Comparison of ENCODE assay signal across 8 cellular contexts in the genomic region with DNA sequence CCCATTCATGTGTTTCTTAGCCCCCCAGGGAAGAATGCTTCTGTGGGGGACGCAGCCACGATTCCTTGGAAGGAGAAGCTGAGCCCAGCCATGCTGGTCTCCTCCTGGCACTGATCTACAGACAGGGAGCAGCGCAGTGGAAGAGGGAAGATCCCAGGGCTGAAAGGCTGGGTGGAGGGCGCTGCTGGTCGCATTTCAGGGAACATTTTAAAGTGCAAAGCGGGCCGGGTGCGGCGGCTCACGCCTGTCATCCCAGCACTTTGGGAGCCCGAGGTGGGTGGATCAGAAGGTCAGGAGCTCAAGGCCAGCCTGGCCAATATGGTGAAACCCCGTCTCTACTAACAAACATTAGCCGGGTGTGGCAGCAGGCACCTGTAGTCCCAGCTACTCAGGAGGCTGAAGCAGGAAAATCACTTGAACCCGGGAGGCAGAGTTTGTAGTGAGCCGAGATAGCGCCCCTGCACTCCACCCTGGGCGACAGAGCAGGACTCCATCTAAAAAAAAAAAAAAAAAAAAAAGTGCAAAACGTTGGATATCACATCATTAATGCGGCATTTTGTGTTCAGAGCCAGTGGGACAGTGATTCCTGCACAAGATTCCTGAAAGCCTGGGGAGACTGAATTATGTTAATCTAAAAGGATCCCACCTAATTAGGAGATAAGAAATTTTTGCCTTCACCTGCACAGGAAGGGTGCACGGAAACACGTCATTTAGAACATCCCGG. TPM values are rescaled to one million over a fixed set of nuclear protein-coding genes. Genes with fewer than 3 reads are reported as not detected.
A peak's percentile ranks its signal among the peaks of the same experiment; 100 is the strongest.
DNase-seq lines count a peak whose midpoint lies in the region; ATAC-seq, FAIRE-seq and TF ChIP-seq lines count a peak whose summit lies in the region.

No MANE protein-coding gene starts in this region.

- DNase-seq in CD4-positive, CD25-positive, alpha-beta regulatory T cell, result no peak
- no peak for DNase-seq in Jurkat, Clone E6-1 (ENCODE audit: low read depth, low spot score)
- peak; percentile 57 for DNase-seq in colonic mucosa
- DNase-seq in natural killer cell treated with Interleukin-12 subunit alpha and Interleukin-12 subunit beta and Interleukin-15 and Interleukin-18, amount 100 ng/mL, for 72 hours (ENCODE audit: low spot score), result no peak
- DNase-seq in SKM-1 treated with dmso at 0.1 percent for 144 hours (lab: John Stamatoyannopoulos, UW; ENCODE audit: unreplicated experiment), result no peak
- no peak for DNase-seq in UCSD-AML1 (lab: John Stamatoyannopoulos, UW; ENCODE audit: unreplicated experiment)
- DNase-seq in DMS79 (lab: John Stamatoyannopoulos, UW), result no peak
- DNase-seq in D721Med (ENCODE audit: insufficient read length, low spot score), result no peak

- no peak for FAIRE-seq in D721Med (lab: Jason Lieb, UNC)

- peak overlapping the region; percentile 93 for H3K4me3 ChIP-seq in CD4-positive, CD25-positive, alpha-beta regulatory T cell (ENCODE audit: low read depth, low read length)
- peak overlapping the region; percentile 78 for H3K4me3 ChIP-seq in Jurkat, Clone E6-1 (ENCODE audit: low read length)
- peak overlapping the region; percentile 91 for H3K4me3 ChIP-seq in colonic mucosa

- peak overlapping the region; percentile 49 for H3K27ac ChIP-seq in CD4-positive, CD25-positive, alpha-beta regulatory T cell (ENCODE audit: insufficient read depth, low read length, poor library complexity, severe bottlenecking)
- H3K27ac ChIP-seq in colonic mucosa, result peak overlapping the region; percentile 34

- no peaks in the 10 kb centered on the region for H3K36me3 Mint-ChIP-seq in CD4-positive, CD25-positive, alpha-beta regulatory T cell
- H3K36me3 Mint-ChIP-seq in natural killer cell treated with Interleukin-12 subunit alpha and Interleukin-12 subunit beta and Interleukin-15 and Interleukin-18, amount 100 ng/mL, for 72 hours, result no peaks in the 10 kb centered on the region

- peak overlapping the region; percentile 76 to 92 for H3K9ac ChIP-seq in colonic mucosa (ENCODE audit: low read depth in 2 of 2, low read length in 2 of 2)

- no peak for TF ChIP-seq CTCF in colonic mucosa (IDR thresholded peaks at IDR 0.05)
- no peak for TF ChIP-seq CTCF in D721Med (IDR thresholded peaks at IDR 0.05; ENCODE audit: insufficient read depth, missing control alignments)

- intact Hi-C loops in colonic mucosa (cut with DNase I), result no loop called here

- no peaks in the 10 kb centered on the region for H3K27me3 ChIP-seq in CD4-positive, CD25-positive, alpha-beta regulatory T cell (ENCODE audit: control insufficient read depth, insufficient read depth, low read length)
- H3K27me3 ChIP-seq in colonic mucosa, result no peaks in the 10 kb centered on the region

- peaks cover 0 to 36% (median 3%) of the 10 kb centered on the region in 4 donors for H3K4me1 Mint-ChIP-seq in CD4-positive, CD25-positive, alpha-beta regulatory T cell
- peaks cover 7 to 8% of the 10 kb centered on the region in 2 donors for H3K4me1 Mint-ChIP-seq in natural killer cell treated with Interleukin-12 subunit alpha and Interleukin-12 subunit beta and Interleukin-15 and Interleukin-18, amount 100 ng/mL, for 72 hours (ENCODE audit: low read depth in 2 of 2)

- H3K4me1 ChIP-seq in CD4-positive, CD25-positive, alpha-beta regulatory T cell (ENCODE audit: control insufficient read depth, insufficient read depth, low read length, poor library complexity, severe bottlenecking), result peaks cover 24% of the 10 kb centered on the region
- H3K4me1 ChIP-seq in colonic mucosa, result peaks cover 6% of the 10 kb centered on the region

- peak overlapping the region; percentile 86 to 95 (median 89) for H3K4me3 Mint-ChIP-seq in CD4-positive, CD25-positive, alpha-beta regulatory T cell
- H3K4me3 Mint-ChIP-seq in natural killer cell treated with Interleukin-12 subunit alpha and Interleukin-12 subunit beta and Interleukin-15 and Interleukin-18, amount 100 ng/mL, for 72 hours, result peak overlapping the region; percentile 71

- H3K27ac Mint-ChIP-seq in CD4-positive, CD25-positive, alpha-beta regulatory T cell, result peak overlapping the region; percentile 84 to 87 (median 86)
- H3K27ac Mint-ChIP-seq in natural killer cell treated with Interleukin-12 subunit alpha and Interleukin-12 subunit beta and Interleukin-15 and Interleukin-18, amount 100 ng/mL, for 72 hours, result peak overlapping the region; percentile 60 to 76

- H3K9me3 Mint-ChIP-seq in CD4-positive, CD25-positive, alpha-beta regulatory T cell, result no peaks in the 10 kb centered on the region
- H3K9me3 Mint-ChIP-seq in natural killer cell treated with Interleukin-12 subunit alpha and Interleukin-12 subunit beta and Interleukin-15 and Interleukin-18, amount 100 ng/mL, for 72 hours, result no peaks in the 10 kb centered on the region

- ATAC-seq in CD4-positive, CD25-positive, alpha-beta regulatory T cell (ENCODE audit: low read depth in 2 of 2), result peak; percentile 38 to 57
- ATAC-seq in natural killer cell treated with Interleukin-12 subunit alpha and Interleukin-12 subunit beta and Interleukin-15 and Interleukin-18, amount 100 ng/mL, for 72 hours, result no peak

- no peaks in the 10 kb centered on the region for H3K9me3 ChIP-seq in CD4-positive, CD25-positive, alpha-beta regulatory T cell (ENCODE audit: control insufficient read depth in 2 of 2, low read length in 2 of 2)
- H3K9me3 ChIP-seq in colonic mucosa, result no peaks in the 10 kb centered on the region

- peaks cover 5% of the 10 kb centered on the region for H3K36me3 ChIP-seq in CD4-positive, CD25-positive, alpha-beta regulatory T cell (ENCODE audit: control insufficient read depth, insufficient read depth, low read length)
- no peaks in the 10 kb centered on the region for H3K36me3 ChIP-seq in colonic mucosa

- peaks cover 16% of the 10 kb centered on the region for H3K27me3 Mint-ChIP-seq in CD4-positive, CD25-positive, alpha-beta regulatory T cell
- H3K27me3 Mint-ChIP-seq in natural killer cell treated with Interleukin-12 subunit alpha and Interleukin-12 subunit beta and Interleukin-15 and Interleukin-18, amount 100 ng/mL, for 72 hours, result no peaks in the 10 kb centered on the region

RNA-seq across cellular contexts. Expression of a gene that starts 0.6 kb away (rescaled TPM):
- 25.5 TPM for total RNA-seq in CD4-positive, CD25-positive, alpha-beta regulatory T cell
- polyA plus RNA-seq in CD4-positive, CD25-positive, alpha-beta regulatory T cell, result 10 to 100 TPM; 37.6 to 43.5 (median 39.8) TPM
- 19.8 TPM for polyA plus RNA-seq in Jurkat, Clone E6-1 (2012; ENCODE audit: insufficient read depth, insufficient read length)
- 10 to 100 TPM; 29.1 to 43.5 TPM for total RNA-seq in colonic mucosa
- total RNA-seq in natural killer cell treated with Interleukin-12 subunit alpha and Interleukin-12 subunit beta and Interleukin-15 and Interleukin-18, amount 100 ng/mL, for 72 hours, result 10 to 100 TPM; 33.1 to 43.7 TPM

RNA-seq across cellular contexts. Expression of a gene that starts 43.9 kb away (rescaled TPM):
- 6.8 TPM for total RNA-seq in CD4-positive, CD25-positive, alpha-beta regulatory T cell
- polyA plus RNA-seq in CD4-positive, CD25-positive, alpha-beta regulatory T cell, result 1 to 10 TPM; 1.5 to 3.8 (median 1.7) TPM
- 10.9 TPM for polyA plus RNA-seq in Jurkat, Clone E6-1 (2012; ENCODE audit: insufficient read depth, insufficient read length)
- 10 to 100 TPM; 14.7 to 22.7 TPM for total RNA-seq in colonic mucosa
- total RNA-seq in natural killer cell treated with Interleukin-12 subunit alpha and Interleukin-12 subunit beta and Interleukin-15 and Interleukin-18, amount 100 ng/mL, for 72 hours, result 1 to 10 TPM; 7.3 to 9.6 TPM

Comparison
In these comparisons a context has a peak if more than half of its experiments do, and no peak if none do; other contexts are left out.
1. ATAC-seq: peak in CD4-positive, CD25-positive, alpha-beta regulatory T cell (2 of 2); none in natural killer cell treated with Interleukin-12 subunit alpha and Interleukin-12 subunit beta and Interleukin-15 and Interleukin-18, amount 100 ng/mL, for 72 hours (0 of 2).
2. Peak in every context shown above with its lines, with median percentiles within 50 percentile points of each other: H3K4me3 ChIP-seq.